Comparison of ENCODE assay signal across 1 cellular context in the genomic region with DNA sequence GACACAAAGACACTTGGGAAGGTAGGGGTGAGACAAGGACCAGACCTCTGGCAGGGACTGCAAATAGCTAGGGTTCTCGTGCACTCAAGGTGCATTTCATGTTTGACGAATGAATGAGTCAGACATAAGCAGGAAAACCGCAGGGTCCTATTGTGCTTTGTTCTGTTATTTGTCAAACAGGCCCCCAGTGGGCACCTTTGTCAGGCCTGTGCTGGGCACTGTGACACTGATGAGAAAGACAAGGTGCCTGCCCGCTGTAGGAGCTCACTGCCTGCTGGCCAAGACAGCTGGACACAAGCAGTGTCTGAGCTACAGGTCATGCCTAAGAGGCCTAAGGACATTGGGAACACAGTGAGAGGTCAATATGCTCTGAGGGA.
TF ChIP-seq lines count a peak whose summit lies in the region.

No MANE protein-coding gene starts in this region.

TF ChIP-seq in HepG2, 621 proteins besides CTCF, POLR2A, EP300 and RAD21 (continued from another document and continues in another):
- TF ChIP-seq THYN1 (CRISPR knock-in tag; IDR thresholded peaks at IDR 0.05; ENCODE audit: borderline replicate concordance, low read depth) (no peak), FOXP1 (IDR thresholded peaks at IDR 0.05) (no peak), FOXP1 (CRISPR knock-in tag; IDR thresholded peaks at IDR 0.05) (peak; percentile 47), LCORL (IDR thresholded peaks at IDR 0.05) (no peak), LCORL (CRISPR knock-in tag; IDR thresholded peaks at IDR 0.05) (peak; percentile 47; the same call in 1 of the 2 replicates), ZNF367 (CRISPR knock-in tag; IDR thresholded peaks at IDR 0.05; ENCODE audit: borderline replicate concordance) (no peak), ETV6 (CRISPR knock-in tag; conservative IDR thresholded peaks at IDR 0.05) (no peak), KAT2B (IDR thresholded peaks at IDR 0.05; ENCODE audit: borderline replicate concordance, low read depth, low read length) (no peak), ZNF605 (CRISPR knock-in tag; IDR thresholded peaks at IDR 0.05) (no peak), ZNF841 (CRISPR knock-in tag; IDR thresholded peaks at IDR 0.05; ENCODE audit: borderline replicate concordance) (no peak), CCDC6 (CRISPR knock-in tag; IDR thresholded peaks at IDR 0.05) (no peak), XBP1 (CRISPR knock-in tag; IDR thresholded peaks at IDR 0.05) (no peak), ZNF20 (CRISPR knock-in tag; IDR thresholded peaks at IDR 0.05) (no peak), ZNF251 (CRISPR knock-in tag; IDR thresholded peaks at IDR 0.05) (no peak), MBNL3 (CRISPR knock-in tag; conservative IDR thresholded peaks at IDR 0.05) (no peak), ZNF782 (CRISPR knock-in tag; IDR thresholded peaks at IDR 0.05; ENCODE audit: borderline replicate concordance) (no peak), DNMT3B (CRISPR knock-in tag; conservative IDR thresholded peaks at IDR 0.05) (no peak), SPEN (CRISPR knock-in tag; IDR thresholded peaks at IDR 0.05; ENCODE audit: low read depth) (no peak), RFXAP (CRISPR knock-in tag; IDR thresholded peaks at IDR 0.05; ENCODE audit: borderline replicate concordance) (no peak), RBAK (CRISPR knock-in tag; IDR thresholded peaks at IDR 0.05) (no peak), ZMAT3 (CRISPR knock-in tag; conservative IDR thresholded peaks at IDR 0.05) (no peak), SOX13 (IDR thresholded peaks at IDR 0.05) (peak; percentile 96), SOX13 (CRISPR knock-in tag; conservative IDR thresholded peaks at IDR 0.05 in 1 of 2, IDR thresholded peaks at IDR 0.05 in 1 of 2) (peak in 1 of 2 experiments; percentile 99; a peak in 2 of 4 replicates)
- TF ChIP-seq, protein P1, sequence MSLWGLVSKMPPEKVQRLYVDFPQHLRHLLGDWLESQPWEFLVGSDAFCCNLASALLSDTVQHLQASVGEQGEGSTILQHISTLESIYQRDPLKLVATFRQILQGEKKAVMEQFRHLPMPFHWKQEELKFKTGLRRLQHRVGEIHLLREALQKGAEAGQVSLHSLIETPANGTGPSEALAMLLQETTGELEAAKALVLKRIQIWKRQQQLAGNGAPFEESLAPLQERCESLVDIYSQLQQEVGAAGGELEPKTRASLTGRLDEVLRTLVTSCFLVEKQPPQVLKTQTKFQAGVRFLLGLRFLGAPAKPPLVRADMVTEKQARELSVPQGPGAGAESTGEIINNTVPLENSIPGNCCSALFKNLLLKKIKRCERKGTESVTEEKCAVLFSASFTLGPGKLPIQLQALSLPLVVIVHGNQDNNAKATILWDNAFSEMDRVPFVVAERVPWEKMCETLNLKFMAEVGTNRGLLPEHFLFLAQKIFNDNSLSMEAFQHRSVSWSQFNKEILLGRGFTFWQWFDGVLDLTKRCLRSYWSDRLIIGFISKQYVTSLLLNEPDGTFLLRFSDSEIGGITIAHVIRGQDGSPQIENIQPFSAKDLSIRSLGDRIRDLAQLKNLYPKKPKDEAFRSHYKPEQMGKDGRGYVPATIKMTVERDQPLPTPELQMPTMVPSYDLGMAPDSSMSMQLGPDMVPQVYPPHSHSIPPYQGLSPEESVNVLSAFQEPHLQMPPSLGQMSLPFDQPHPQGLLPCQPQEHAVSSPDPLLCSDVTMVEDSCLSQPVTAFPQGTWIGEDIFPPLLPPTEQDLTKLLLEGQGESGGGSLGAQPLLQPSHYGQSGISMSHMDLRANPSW (CRISPR knock-in tag; IDR thresholded peaks at IDR 0.05; ENCODE audit: borderline replicate concordance), result no peak
- TF ChIP-seq, protein P2, sequence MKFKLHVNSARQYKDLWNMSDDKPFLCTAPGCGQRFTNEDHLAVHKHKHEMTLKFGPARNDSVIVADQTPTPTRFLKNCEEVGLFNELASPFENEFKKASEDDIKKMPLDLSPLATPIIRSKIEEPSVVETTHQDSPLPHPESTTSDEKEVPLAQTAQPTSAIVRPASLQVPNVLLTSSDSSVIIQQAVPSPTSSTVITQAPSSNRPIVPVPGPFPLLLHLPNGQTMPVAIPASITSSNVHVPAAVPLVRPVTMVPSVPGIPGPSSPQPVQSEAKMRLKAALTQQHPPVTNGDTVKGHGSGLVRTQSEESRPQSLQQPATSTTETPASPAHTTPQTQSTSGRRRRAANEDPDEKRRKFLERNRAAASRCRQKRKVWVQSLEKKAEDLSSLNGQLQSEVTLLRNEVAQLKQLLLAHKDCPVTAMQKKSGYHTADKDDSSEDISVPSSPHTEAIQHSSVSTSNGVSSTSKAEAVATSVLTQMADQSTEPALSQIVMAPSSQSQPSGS (CRISPR knock-in tag; IDR thresholded peaks at IDR 0.05), result no peak
- TF ChIP-seq, protein P3, sequence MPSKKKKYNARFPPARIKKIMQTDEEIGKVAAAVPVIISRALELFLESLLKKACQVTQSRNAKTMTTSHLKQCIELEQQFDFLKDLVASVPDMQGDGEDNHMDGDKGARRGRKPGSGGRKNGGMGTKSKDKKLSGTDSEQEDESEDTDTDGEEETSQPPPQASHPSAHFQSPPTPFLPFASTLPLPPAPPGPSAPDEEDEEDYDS (CRISPR knock-in tag; IDR thresholded peaks at IDR 0.05), result 0 out of 2 replicates have a peak, but pooled peaks have one; percentile 21
- TF ChIP-seq, protein P4, sequence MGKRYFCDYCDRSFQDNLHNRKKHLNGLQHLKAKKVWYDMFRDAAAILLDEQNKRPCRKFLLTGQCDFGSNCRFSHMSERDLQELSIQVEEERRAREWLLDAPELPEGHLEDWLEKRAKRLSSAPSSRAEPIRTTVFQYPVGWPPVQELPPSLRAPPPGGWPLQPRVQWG (CRISPR knock-in tag; IDR thresholded peaks at IDR 0.05; ENCODE audit: borderline replicate concordance, low read depth), result no peak
- TF ChIP-seq, protein P5, sequence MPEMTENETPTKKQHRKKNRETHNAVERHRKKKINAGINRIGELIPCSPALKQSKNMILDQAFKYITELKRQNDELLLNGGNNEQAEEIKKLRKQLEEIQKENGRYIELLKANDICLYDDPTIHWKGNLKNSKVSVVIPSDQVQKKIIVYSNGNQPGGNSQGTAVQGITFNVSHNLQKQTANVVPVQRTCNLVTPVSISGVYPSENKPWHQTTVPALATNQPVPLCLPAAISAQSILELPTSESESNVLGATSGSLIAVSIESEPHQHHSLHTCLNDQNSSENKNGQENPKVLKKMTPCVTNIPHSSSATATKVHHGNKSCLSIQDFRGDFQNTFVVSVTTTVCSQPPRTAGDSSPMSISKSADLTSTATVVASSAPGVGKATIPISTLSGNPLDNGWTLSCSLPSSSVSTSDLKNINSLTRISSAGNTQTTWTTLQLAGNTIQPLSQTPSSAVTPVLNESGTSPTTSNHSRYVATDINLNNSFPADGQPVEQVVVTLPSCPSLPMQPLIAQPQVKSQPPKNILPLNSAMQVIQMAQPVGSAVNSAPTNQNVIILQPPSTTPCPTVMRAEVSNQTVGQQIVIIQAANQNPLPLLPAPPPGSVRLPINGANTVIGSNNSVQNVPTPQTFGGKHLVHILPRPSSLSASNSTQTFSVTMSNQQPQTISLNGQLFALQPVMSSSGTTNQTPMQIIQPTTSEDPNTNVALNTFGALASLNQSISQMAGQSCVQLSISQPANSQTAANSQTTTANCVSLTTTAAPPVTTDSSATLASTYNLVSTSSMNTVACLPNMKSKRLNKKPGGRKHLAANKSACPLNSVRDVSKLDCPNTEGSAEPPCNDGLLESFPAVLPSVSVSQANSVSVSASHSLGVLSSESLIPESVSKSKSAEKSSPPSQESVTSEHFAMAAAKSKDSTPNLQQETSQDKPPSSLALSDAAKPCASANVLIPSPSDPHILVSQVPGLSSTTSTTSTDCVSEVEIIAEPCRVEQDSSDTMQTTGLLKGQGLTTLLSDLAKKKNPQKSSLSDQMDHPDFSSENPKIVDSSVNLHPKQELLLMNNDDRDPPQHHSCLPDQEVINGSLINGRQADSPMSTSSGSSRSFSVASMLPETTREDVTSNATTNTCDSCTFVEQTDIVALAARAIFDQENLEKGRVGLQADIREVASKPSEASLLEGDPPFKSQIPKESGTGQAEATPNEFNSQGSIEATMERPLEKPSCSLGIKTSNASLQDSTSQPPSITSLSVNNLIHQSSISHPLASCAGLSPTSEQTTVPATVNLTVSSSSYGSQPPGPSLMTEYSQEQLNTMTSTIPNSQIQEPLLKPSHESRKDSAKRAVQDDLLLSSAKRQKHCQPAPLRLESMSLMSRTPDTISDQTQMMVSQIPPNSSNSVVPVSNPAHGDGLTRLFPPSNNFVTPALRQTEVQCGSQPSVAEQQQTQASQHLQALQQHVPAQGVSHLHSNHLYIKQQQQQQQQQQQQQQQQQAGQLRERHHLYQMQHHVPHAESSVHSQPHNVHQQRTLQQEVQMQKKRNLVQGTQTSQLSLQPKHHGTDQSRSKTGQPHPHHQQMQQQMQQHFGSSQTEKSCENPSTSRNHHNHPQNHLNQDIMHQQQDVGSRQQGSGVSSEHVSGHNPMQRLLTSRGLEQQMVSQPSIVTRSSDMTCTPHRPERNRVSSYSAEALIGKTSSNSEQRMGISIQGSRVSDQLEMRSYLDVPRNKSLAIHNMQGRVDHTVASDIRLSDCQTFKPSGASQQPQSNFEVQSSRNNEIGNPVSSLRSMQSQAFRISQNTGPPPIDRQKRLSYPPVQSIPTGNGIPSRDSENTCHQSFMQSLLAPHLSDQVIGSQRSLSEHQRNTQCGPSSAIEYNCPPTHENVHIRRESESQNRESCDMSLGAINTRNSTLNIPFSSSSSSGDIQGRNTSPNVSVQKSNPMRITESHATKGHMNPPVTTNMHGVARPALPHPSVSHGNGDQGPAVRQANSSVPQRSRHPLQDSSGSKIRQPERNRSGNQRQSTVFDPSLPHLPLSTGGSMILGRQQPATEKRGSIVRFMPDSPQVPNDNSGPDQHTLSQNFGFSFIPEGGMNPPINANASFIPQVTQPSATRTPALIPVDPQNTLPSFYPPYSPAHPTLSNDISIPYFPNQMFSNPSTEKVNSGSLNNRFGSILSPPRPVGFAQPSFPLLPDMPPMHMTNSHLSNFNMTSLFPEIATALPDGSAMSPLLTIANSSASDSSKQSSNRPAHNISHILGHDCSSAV (CRISPR knock-in tag; IDR thresholded peaks at IDR 0.05; ENCODE audit: borderline replicate concordance), result no peak
- TF ChIP-seq, protein P6, sequence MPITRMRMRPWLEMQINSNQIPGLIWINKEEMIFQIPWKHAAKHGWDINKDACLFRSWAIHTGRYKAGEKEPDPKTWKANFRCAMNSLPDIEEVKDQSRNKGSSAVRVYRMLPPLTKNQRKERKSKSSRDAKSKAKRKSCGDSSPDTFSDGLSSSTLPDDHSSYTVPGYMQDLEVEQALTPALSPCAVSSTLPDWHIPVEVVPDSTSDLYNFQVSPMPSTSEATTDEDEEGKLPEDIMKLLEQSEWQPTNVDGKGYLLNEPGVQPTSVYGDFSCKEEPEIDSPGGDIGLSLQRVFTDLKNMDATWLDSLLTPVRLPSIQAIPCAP (CRISPR knock-in tag; IDR thresholded peaks at IDR 0.05; ENCODE audit: low read depth), result no peak
- TF ChIP-seq, protein P7, sequence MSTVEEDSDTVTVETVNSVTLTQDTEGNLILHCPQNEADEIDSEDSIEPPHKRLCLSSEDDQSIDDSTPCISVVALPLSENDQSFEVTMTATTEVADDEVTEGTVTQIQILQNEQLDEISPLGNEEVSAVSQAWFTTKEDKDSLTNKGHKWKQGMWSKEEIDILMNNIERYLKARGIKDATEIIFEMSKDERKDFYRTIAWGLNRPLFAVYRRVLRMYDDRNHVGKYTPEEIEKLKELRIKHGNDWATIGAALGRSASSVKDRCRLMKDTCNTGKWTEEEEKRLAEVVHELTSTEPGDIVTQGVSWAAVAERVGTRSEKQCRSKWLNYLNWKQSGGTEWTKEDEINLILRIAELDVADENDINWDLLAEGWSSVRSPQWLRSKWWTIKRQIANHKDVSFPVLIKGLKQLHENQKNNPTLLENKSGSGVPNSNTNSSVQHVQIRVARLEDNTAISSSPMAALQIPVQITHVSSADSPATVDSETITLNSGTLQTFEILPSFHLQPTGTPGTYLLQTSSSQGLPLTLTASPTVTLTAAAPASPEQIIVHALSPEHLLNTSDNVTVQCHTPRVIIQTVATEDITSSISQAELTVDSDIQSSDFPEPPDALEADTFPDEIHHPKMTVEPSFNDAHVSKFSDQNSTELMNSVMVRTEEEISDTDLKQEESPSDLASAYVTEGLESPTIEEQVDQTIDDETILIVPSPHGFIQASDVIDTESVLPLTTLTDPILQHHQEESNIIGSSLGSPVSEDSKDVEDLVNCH (CRISPR knock-in tag; IDR thresholded peaks at IDR 0.05), result no peak
- TF ChIP-seq, protein P8, sequence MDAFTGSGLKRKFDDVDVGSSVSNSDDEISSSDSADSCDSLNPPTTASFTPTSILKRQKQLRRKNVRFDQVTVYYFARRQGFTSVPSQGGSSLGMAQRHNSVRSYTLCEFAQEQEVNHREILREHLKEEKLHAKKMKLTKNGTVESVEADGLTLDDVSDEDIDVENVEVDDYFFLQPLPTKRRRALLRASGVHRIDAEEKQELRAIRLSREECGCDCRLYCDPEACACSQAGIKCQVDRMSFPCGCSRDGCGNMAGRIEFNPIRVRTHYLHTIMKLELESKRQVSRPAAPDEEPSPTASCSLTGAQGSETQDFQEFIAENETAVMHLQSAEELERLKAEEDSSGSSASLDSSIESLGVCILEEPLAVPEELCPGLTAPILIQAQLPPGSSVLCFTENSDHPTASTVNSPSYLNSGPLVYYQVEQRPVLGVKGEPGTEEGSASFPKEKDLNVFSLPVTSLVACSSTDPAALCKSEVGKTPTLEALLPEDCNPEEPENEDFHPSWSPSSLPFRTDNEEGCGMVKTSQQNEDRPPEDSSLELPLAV (CRISPR knock-in tag; conservative IDR thresholded peaks at IDR 0.05; ENCODE audit: low read depth), result no peak
- TF ChIP-seq, protein P9, sequence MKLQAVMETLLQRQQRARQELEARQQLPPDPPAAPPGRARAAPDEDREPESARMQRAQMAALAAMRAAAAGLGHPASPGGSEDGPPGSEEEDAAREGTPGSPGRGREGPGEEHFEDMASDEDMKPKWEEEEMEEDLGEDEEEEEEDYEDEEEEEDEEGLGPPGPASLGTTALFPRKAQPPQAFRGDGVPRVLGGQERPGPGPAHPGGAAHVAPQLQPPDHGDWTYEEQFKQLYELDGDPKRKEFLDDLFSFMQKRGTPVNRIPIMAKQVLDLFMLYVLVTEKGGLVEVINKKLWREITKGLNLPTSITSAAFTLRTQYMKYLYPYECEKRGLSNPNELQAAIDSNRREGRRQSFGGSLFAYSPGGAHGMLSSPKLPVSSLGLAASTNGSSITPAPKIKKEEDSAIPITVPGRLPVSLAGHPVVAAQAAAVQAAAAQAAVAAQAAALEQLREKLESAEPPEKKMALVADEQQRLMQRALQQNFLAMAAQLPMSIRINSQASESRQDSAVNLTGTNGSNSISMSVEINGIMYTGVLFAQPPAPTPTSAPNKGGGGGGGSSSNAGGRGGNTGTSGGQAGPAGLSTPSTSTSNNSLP (IDR thresholded peaks at IDR 0.05; ENCODE audit: low read depth, low read length), result no peak
